ENCODE assay signal across 26 cellular contexts in genomic region chr2:72718906-72719305, GRCh38.
DNase-seq lines count a peak whose midpoint lies in the region; ATAC-seq and TF ChIP-seq lines count a peak whose summit lies in the region.
"Had no signal": no experiment of that assay in that cellular context is flagged by ENCODE, and none has a peak within 500 bp of the region (broad histone marks: within the 10 kb centered on the region; RNA-seq: fewer than 3 reads in every experiment).

No MANE protein-coding gene starts in this region.

- no peak overlapping the region for H3K4me3 Mint-ChIP-seq in progenitor cell of endocrine pancreas (ENCODE audit: low read depth)
- H3K4me3 Mint-ChIP-seq: activated T-cell treated with anti-CD3 and anti-CD28 coated beads, Interleukin-2, amount 50 U/mL, for 4 hours; CD8-positive, alpha-beta T cell; naive thymus-derived CD4-positive, alpha-beta T cell; stimulated activated naive CD8-positive, alpha-beta T cell treated with anti-CD3 and anti-CD28 coated beads, Interleukin-15, Interleukin-2, amounts not matched to agents 100 ng/mL and 50 ng/mL, for 24 hours had no signal

- H3K4me3 ChIP-seq in MG63, result no peak overlapping the region
- H3K4me3 ChIP-seq in fibroblast of villous mesenchyme (ENCODE audit: low read depth, low read length), result no peak overlapping the region
- H3K4me3 ChIP-seq: right atrium auricular region, thyroid gland had no signal

- no peaks in the 10 kb centered on the region for H3K27me3 ChIP-seq in MG63
- H3K27me3 ChIP-seq: right atrium auricular region, thyroid gland had no signal

- H3K9me3 Mint-ChIP-seq in progenitor cell of endocrine pancreas (ENCODE audit: low read depth), result peaks cover 6% of the 10 kb centered on the region
- H3K9me3 Mint-ChIP-seq: activated T-cell treated with anti-CD3 and anti-CD28 coated beads, Interleukin-2, amount 50 U/mL, for 4 hours; CD8-positive, alpha-beta T cell; naive thymus-derived CD4-positive, alpha-beta T cell; stimulated activated naive CD8-positive, alpha-beta T cell treated with anti-CD3 and anti-CD28 coated beads, Interleukin-15, Interleukin-2, amounts not matched to agents 100 ng/mL and 50 ng/mL, for 24 hours had no signal

- intact Hi-C loops in posterior cingulate gyrus (cut with DNase I), result no loop called here

- no peaks in the 10 kb centered on the region; the same call in 1 of the 2 replicates for H3K36me3 ChIP-seq in MG63
- H3K36me3 ChIP-seq: thyroid gland had no signal

- ATAC-seq in HG02981 (IDR thresholded peaks at IDR 0.05; ENCODE audit: unreplicated experiment), result no peak
- no peak for ATAC-seq in HG03469 (IDR thresholded peaks at IDR 0.05; ENCODE audit: unreplicated experiment)
- ATAC-seq: activated T-cell treated with anti-CD3 and anti-CD28 coated beads, Interleukin-2, amount 50 U/mL, for 4 hours; CD8-positive, alpha-beta T cell; naive thymus-derived CD4-positive, alpha-beta T cell had no signal

- peak; percentile 61 for DNase-seq in ELF-1 (ENCODE audit: low read depth, low spot score)
- DNase-seq in MG63, result peak; percentile 56
- DNase-seq in fibroblast of villous mesenchyme (ENCODE audit: low read depth), result peak; percentile 24
- no peak for DNase-seq in progenitor cell of endocrine pancreas (ENCODE audit: low spot score, unreplicated experiment)
- no peak for DNase-seq in posterior cingulate gyrus
- DNase-seq in HuH-7.5 (ENCODE audit: low spot score), result no peak
- DNase-seq: activated CD4-positive, alpha-beta T cell treated with anti-CD3 and anti-CD28 coated beads for 1 hour; activated CD8-positive, alpha-beta memory T cell treated with anti-CD3 and anti-CD28 coated beads for 24 hours; activated naive CD4-positive, alpha-beta T cell treated with anti-CD3 and anti-CD28 coated beads, Interleukin-2, amount 50 U/mL, for 16 hours; activated T-cell treated with anti-CD3 and anti-CD28 coated beads, Interleukin-2, amount 50 U/mL, for 4 hours; anterior cingulate cortex; caudate nucleus; CD8-positive, alpha-beta T cell; hypothalamus; Karpas-422; naive thymus-derived CD4-positive, alpha-beta T cell; NCI-H1092 treated with DMSO at 0.1 percent for 48 hours; NCI-H1930; NCI-H226; OCI-M1; SIG-M5; thyroid gland had no signal

- no peaks in the 10 kb centered on the region for H3K9me3 ChIP-seq in MG63
- H3K9me3 ChIP-seq: right atrium auricular region, thyroid gland had no signal

- H3K27me3 Mint-ChIP-seq in progenitor cell of endocrine pancreas, result no peaks in the 10 kb centered on the region
- H3K27me3 Mint-ChIP-seq: naive thymus-derived CD4-positive, alpha-beta T cell; stimulated activated naive CD8-positive, alpha-beta T cell treated with anti-CD3 and anti-CD28 coated beads, Interleukin-15, Interleukin-2, amounts not matched to agents 100 ng/mL and 50 ng/mL, for 24 hours had no signal

- peaks cover 14% of the 10 kb centered on the region for H3K36me3 Mint-ChIP-seq in progenitor cell of endocrine pancreas (ENCODE audit: insufficient read depth)

- TF ChIP-seq CTCF in fibroblast of villous mesenchyme (IDR thresholded peaks at IDR 0.05; ENCODE audit: insufficient read depth, low read depth, low read length) (no peak), progenitor cell of endocrine pancreas (IDR thresholded peaks at IDR 0.05; ENCODE audit: unreplicated experiment) (no peak)

- H3K27ac Mint-ChIP-seq in progenitor cell of endocrine pancreas, result peak overlapping the region; percentile 91
- H3K27ac Mint-ChIP-seq: CD8-positive, alpha-beta T cell; naive thymus-derived CD4-positive, alpha-beta T cell; stimulated activated naive CD8-positive, alpha-beta T cell treated with anti-CD3 and anti-CD28 coated beads, Interleukin-15, Interleukin-2, amounts not matched to agents 100 ng/mL and 50 ng/mL, for 24 hours had no signal

- H3K4me1 Mint-ChIP-seq in progenitor cell of endocrine pancreas (ENCODE audit: low read depth), result peaks cover 37% of the 10 kb centered on the region

Comparison
In these comparisons a context has a peak if more than half of its experiments do, and no peak if none do; other contexts are left out.
1. DNase-seq: peak in ELF-1 (single experiment), MG63 (single experiment) and fibroblast of villous mesenchyme (single experiment); none in progenitor cell of endocrine pancreas (single experiment), posterior cingulate gyrus (0 of 10) and HuH-7.5 (single experiment).